In genomic region chr10:94366382-94366781, GRCh38 we compare ENCODE assay signal across 2 cellular contexts.
A peak's percentile ranks its signal among the peaks of the same experiment; 100 is the strongest.
TF ChIP-seq lines count a peak whose summit lies in the region.

No MANE protein-coding gene starts in this region.

TF ChIP-seq in HEK293, 187 proteins besides CTCF, POLR2A, EP300 and RAD21:
- TF ChIP-seq ZSCAN4 (tag by site-specific recombination; IDR thresholded peaks at IDR 0.05) (no peak), ZNF335 (tag by site-specific recombination; conservative IDR thresholded peaks at IDR 0.05) (0 out of 2 replicates have a peak, but pooled peaks have one; percentile 14)

TF ChIP-seq in GM12878, 131 proteins besides CTCF, POLR2A, EP300 and RAD21:
- TF ChIP-seq PKNOX1 (IDR thresholded peaks at IDR 0.05) (peak; percentile 74), ZBTB11 (CRISPR knock-in tag; IDR thresholded peaks at IDR 0.05) (no peak)
